ENCODE assay signal across 8 cellular contexts in the genomic region with DNA sequence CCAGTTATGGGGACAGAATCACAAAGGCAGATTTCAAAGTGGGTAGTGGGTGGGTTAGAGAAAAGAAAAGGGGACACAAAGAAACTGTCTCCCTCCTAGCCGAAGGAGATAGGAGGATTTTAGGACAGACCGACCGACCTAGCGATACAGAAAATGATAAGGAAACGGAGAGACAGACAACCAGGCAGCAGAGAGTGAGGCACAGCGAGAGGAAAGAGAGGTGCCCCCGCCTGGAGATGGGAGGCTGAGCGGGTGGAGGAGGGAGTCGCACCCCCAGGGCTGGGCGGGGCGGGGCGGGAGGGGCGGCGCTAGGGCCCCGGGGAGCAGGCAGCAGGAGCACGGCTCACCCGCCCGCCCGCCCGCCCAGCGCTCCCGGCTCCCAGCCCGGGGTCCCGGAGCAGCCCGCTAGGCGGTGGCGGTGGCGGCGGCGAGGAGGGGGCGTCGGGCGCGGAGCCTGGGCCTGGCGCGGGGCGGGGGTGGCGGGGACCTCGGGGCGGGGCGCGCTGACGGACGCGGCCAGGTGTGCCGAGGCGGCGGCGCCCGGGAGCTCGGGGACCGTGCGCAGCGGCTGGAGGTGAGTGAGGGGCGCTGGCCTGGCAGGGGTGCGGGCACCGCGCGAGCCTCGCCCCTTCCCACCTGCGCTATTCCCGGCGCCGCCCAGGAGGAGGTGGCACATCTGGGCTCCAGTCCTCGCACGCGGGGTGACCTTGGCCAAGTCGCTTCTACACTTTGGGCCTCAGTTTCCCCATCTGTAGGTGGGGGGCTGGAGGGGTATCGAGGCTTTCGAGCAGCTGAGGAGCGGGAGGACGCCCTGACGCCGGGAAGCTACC. TPM values are rescaled to one million over a fixed set of nuclear protein-coding genes. Genes with fewer than 3 reads are reported as not detected.
DNase-seq lines count a peak whose midpoint lies in the region; ATAC-seq and TF ChIP-seq lines count a peak whose summit lies in the region.

No MANE protein-coding gene starts in this region.

- no peak for TF ChIP-seq CTCF in GM12865 (IDR thresholded peaks at IDR 0.05; ENCODE audit: insufficient read depth, low read depth, low read length, missing control alignments)
- TF ChIP-seq CTCF in WI38 (IDR thresholded peaks at IDR 0.05; ENCODE audit: low read depth, low read length) = no peak
- TF ChIP-seq CTCF in mesothelial cell of epicardium (IDR thresholded peaks at IDR 0.05; ENCODE audit: unreplicated experiment) = no peak
- peak in 1 of 6 experiments; percentile 26 for TF ChIP-seq CTCF in thyroid gland (IDR thresholded peaks at IDR 0.05)

- intact Hi-C loops in thyroid gland (cut with DNase I) = no loop called here

- H3K4me3 ChIP-seq in GM12865 (ENCODE audit: low read depth, low read length) = peak overlapping the region; percentile 69
- H3K4me3 ChIP-seq in WI38 (ENCODE audit: low read depth, low read length) = peak overlapping the region; percentile 60
- H3K4me3 ChIP-seq in ectodermal cell (ENCODE audit: insufficient read depth, low read depth, low read length) = peak overlapping the region; percentile 43
- H3K4me3 ChIP-seq in thyroid gland (replicated peaks in 1 of 3) = peak overlapping the region; percentile 11 to 81 (median 48)

- no peaks in the 10 kb centered on the region for H3K9me3 ChIP-seq in ectodermal cell (ENCODE audit: control insufficient read depth, low read length)
- H3K9me3 ChIP-seq in thyroid gland = no peaks in the 10 kb centered on the region

- peak overlapping the region; percentile 89 for H3K27ac Mint-ChIP-seq in mesothelial cell of epicardium

- DNase-seq in GM12865 (ENCODE audit: low read depth) (peak; percentile 52), mesothelial cell of epicardium (ENCODE audit: low spot score in 2 of 2, unreplicated experiment in 2 of 2) (no peak), thyroid gland (no peak), NCI-H187 treated with DMSO at 0.1 percent for 48 hours (lab: John Stamatoyannopoulos, UW) (no peak), NCI-H1105 treated with DMSO at 0.1 percent for 48 hours (lab: John Stamatoyannopoulos, UW) (no peak)

- no peaks in the 10 kb centered on the region for H3K27me3 Mint-ChIP-seq in mesothelial cell of epicardium (ENCODE audit: low read depth)

- H3K27me3 ChIP-seq in ectodermal cell (ENCODE audit: control insufficient read depth, insufficient read depth, low read length, poor library complexity, severe bottlenecking) = peaks cover 21% of the 10 kb centered on the region
- H3K27me3 ChIP-seq in thyroid gland = no peaks in the 10 kb centered on the region

- WGBS in ectodermal cell, 2 experiments = 5 to 6% methylated on average over 74 of the region's 74 CpGs
- WGBS in thyroid gland, 2 donors = 6 to 32% methylated on average over 8 to 42 of the region's 74 CpGs

- no peak overlapping the region for H3K27ac ChIP-seq in ectodermal cell (ENCODE audit: insufficient read depth, low read depth, low read length, poor library complexity, severe bottlenecking)
- H3K27ac ChIP-seq in thyroid gland = peak overlapping the region; percentile 83 to 95 (median 88)

- no peaks in the 10 kb centered on the region for H3K36me3 ChIP-seq in ectodermal cell (ENCODE audit: control insufficient read depth, insufficient read depth, low read length)
- no peaks in the 10 kb centered on the region for H3K36me3 ChIP-seq in thyroid gland

- peak; percentile 28 for ATAC-seq in HG02884 (IDR thresholded peaks at IDR 0.05; ENCODE audit: unreplicated experiment)

- H3K4me1 Mint-ChIP-seq in mesothelial cell of epicardium = peaks cover 42% of the 10 kb centered on the region

- TF ChIP-seq POLR2A in thyroid gland (IDR thresholded peaks at IDR 0.05) = no peak

- no peaks in the 10 kb centered on the region for H3K36me3 Mint-ChIP-seq in mesothelial cell of epicardium

- peaks cover 32% of the 10 kb centered on the region for H3K4me1 ChIP-seq in ectodermal cell (ENCODE audit: control insufficient read depth, insufficient read depth, low read length)
- peaks cover 5 to 48% of the 10 kb centered on the region in 2 donors for H3K4me1 ChIP-seq in thyroid gland

- H3K9me3 Mint-ChIP-seq in mesothelial cell of epicardium = no peaks in the 10 kb centered on the region

- peak overlapping the region; percentile 74 for H3K4me3 Mint-ChIP-seq in mesothelial cell of epicardium

RNA-seq across cellular contexts. Expression of a gene that starts 15.9 kb away (rescaled TPM):
- 1.8 TPM for polyA plus RNA-seq in ectodermal cell (2013, experiment 1 of 4)
- polyA plus RNA-seq in ectodermal cell (2013, experiment 2 of 4) = 1.6 TPM
- polyA plus RNA-seq in ectodermal cell (2013, experiment 3 of 4) = 1.4 TPM
- polyA plus RNA-seq in ectodermal cell (2013, experiment 4 of 4) = 2.1 TPM
- total RNA-seq in mesothelial cell of epicardium (84.4 to 86.6 TPM (median 85.3 TPM) in 3 replicates), thyroid gland (10 to 100 TPM in 3 of 4 donors, 1 to 10 TPM in 1; 8.8 to 19.3 (median 14.1) TPM)

RNA-seq across cellular contexts. Expression of a gene that starts 36.5 kb away (rescaled TPM):
- polyA plus RNA-seq in ectodermal cell (2013, experiment 1 of 4) = 1.6 TPM
- polyA plus RNA-seq in ectodermal cell (2013, experiment 2 of 4) = 0.80 TPM
- 1.0 TPM for polyA plus RNA-seq in ectodermal cell (2013, experiment 3 of 4)
- 0.65 TPM for polyA plus RNA-seq in ectodermal cell (2013, experiment 4 of 4)
- 8.5 to 9.4 TPM (median 8.5 TPM) in 3 replicates for total RNA-seq in mesothelial cell of epicardium
- under 1 TPM in 3 of 4 donors, not detected in 1; 0.11 to 0.29 (median 0.13) TPM for total RNA-seq in thyroid gland
